In the genomic region with DNA sequence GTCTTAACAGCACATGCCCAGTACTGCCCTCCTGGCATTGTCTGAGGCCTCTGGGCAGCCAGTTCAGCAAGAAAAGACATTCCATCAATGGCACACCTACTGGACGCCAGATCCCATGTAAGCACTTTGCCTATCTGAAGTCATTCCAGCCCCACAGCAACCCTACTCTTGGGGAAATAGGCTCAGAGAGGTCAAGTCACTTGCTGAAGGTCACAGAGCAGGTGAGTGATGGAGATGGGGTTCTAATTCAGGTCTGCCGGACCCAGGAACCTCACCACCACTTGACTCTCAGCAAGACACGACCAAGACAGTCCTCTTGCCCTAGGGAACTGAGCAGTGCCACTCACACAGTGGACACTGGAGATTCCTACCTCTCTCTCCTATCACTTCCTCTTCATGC, we compare ENCODE assay signal across 3 cellular contexts.
TF ChIP-seq lines count a peak whose summit lies in the region.

No MANE protein-coding gene starts in this region.

TF ChIP-seq in HepG2, 621 proteins besides CTCF, POLR2A, EP300 and RAD21:
- TF ChIP-seq PREB (CRISPR knock-in tag; IDR thresholded peaks at IDR 0.05), result no peak
- no peak for TF ChIP-seq ZNF644 (CRISPR knock-in tag; IDR thresholded peaks at IDR 0.05; ENCODE audit: low read depth)
- peak; percentile 69 for TF ChIP-seq ZNF768 (CRISPR knock-in tag; IDR thresholded peaks at IDR 0.05)
TF ChIP-seq in HepG2: peak in this region for 1.

TF ChIP-seq in IMR-90, 13 proteins besides CTCF, POLR2A, EP300 and RAD21:
- TF ChIP-seq CEBPB (IDR thresholded peaks at IDR 0.05; ENCODE audit: low read depth, low read length) (no peak), MXI1 (IDR thresholded peaks at IDR 0.05; ENCODE audit: borderline replicate concordance, low read depth, low read length) (no peak), BHLHE40 (IDR thresholded peaks at IDR 0.05; ENCODE audit: low read depth, low read length) (no peak)

TF ChIP-seq in K562, 482 proteins besides CTCF, POLR2A, EP300 and RAD21:
- TF ChIP-seq MYBL2 (IDR thresholded peaks at IDR 0.05; ENCODE audit: low read depth) (no peak), MYBL2 (CRISPR knock-in tag; IDR thresholded peaks at IDR 0.05; ENCODE audit: borderline replicate concordance) (no peak), SPI1 (IDR thresholded peaks at IDR 0.05; ENCODE audit: borderline replicate concordance, low read depth, low read length) (0 out of 2 replicates have a peak, but pooled peaks have one; percentile 7), ZFP36 (IDR thresholded peaks at IDR 0.05; ENCODE audit: low read depth, low read length, partially characterized antibody) (peak; percentile 64), RBM25 (IDR thresholded peaks at IDR 0.05; ENCODE audit: low read depth, low read length, severe bottlenecking) (peak; percentile 65)
